In genomic region chr12:69880566-69880965, GRCh38 we compare ENCODE assay signal across 14 cellular contexts. TPM values are rescaled to one million over a fixed set of nuclear protein-coding genes. Genes with fewer than 3 reads are reported as not detected.
DNase-seq lines count a peak whose midpoint lies in the region; TF ChIP-seq lines count a peak whose summit lies in the region.
"Had no signal": no experiment of that assay in that cellular context is flagged by ENCODE, and none has a peak within 500 bp of the region (broad histone marks: within the 10 kb centered on the region; RNA-seq: fewer than 3 reads in every experiment).

No MANE protein-coding gene starts in this region.

- H3K36me3 Mint-ChIP-seq in progenitor cell of endocrine pancreas (ENCODE audit: insufficient read depth) = no peaks in the 10 kb centered on the region

- H3K4me2 ChIP-seq in OCI-LY1 (ENCODE audit: low read length) = no peak overlapping the region
- no peak overlapping the region for H3K4me2 ChIP-seq in hepatocyte

- H3K27me3 ChIP-seq in OCI-LY1 (ENCODE audit: insufficient read depth, low read length) (no peaks in the 10 kb centered on the region), hepatocyte (no peaks in the 10 kb centered on the region)

- no peaks in the 10 kb centered on the region for H3K79me2 ChIP-seq in OCI-LY1 (ENCODE audit: insufficient read depth, low read length)
- H3K79me2 ChIP-seq in hepatocyte = no peaks in the 10 kb centered on the region

- TF ChIP-seq CTCF in OCI-LY1 (IDR thresholded peaks at IDR 0.05; ENCODE audit: low read length) = peak; percentile 66
- peak; percentile 39 for TF ChIP-seq CTCF in choroid plexus epithelial cell (conservative IDR thresholded peaks at IDR 0.05; ENCODE audit: low read depth, low read length)
- TF ChIP-seq CTCF in progenitor cell of endocrine pancreas (IDR thresholded peaks at IDR 0.05; ENCODE audit: unreplicated experiment) = peak; percentile 19
- TF ChIP-seq CTCF in hepatocyte (IDR thresholded peaks at IDR 0.05; ENCODE audit: poor library complexity) = no peak

- no peaks in the 10 kb centered on the region for H3K9me3 Mint-ChIP-seq in progenitor cell of endocrine pancreas (ENCODE audit: low read depth)

- peak overlapping the region; percentile 52 for H3K27ac ChIP-seq in OCI-LY1 (ENCODE audit: low read depth, low read length, poor library complexity, severe bottlenecking)
- H3K27ac ChIP-seq in hepatocyte = no peak overlapping the region
- H3K27ac ChIP-seq: RWPE1 had no signal

- no peak overlapping the region for H3K27ac Mint-ChIP-seq in progenitor cell of endocrine pancreas

- H3K4me1 Mint-ChIP-seq in progenitor cell of endocrine pancreas (ENCODE audit: low read depth) = peaks cover 3% of the 10 kb centered on the region

- H3K9me3 ChIP-seq in OCI-LY1 (ENCODE audit: low read length) = no peaks in the 10 kb centered on the region
- no peaks in the 10 kb centered on the region for H3K9me3 ChIP-seq in hepatocyte (ENCODE audit: low read depth)

- peaks cover 8% of the 10 kb centered on the region for H3K27me3 Mint-ChIP-seq in progenitor cell of endocrine pancreas

- H3K36me3 ChIP-seq in OCI-LY1 (ENCODE audit: insufficient read depth, low read length) (no peaks in the 10 kb centered on the region), hepatocyte (replicated peaks; ENCODE audit: insufficient read depth, low read depth) (no peaks in the 10 kb centered on the region)

- peaks cover 54% of the 10 kb centered on the region for H3K4me1 ChIP-seq in OCI-LY1 (ENCODE audit: insufficient read depth, low read length, severe bottlenecking)
- no peaks in the 10 kb centered on the region for H3K4me1 ChIP-seq in hepatocyte (ENCODE audit: insufficient read depth)

- no peak overlapping the region for H3K4me3 Mint-ChIP-seq in progenitor cell of endocrine pancreas (ENCODE audit: low read depth)

- H2AFZ ChIP-seq in OCI-LY1 (ENCODE audit: low read length) (peak overlapping the region; percentile 32; the same call in 1 of the 2 replicates), hepatocyte (no peak overlapping the region)

- no peaks in the 10 kb centered on the region for H4K20me1 ChIP-seq in OCI-LY1 (ENCODE audit: insufficient read depth, low read length)
- H4K20me1 ChIP-seq in hepatocyte (ENCODE audit: insufficient read depth, poor library complexity, severe bottlenecking) = no peaks in the 10 kb centered on the region

- no peaks in the 10 kb centered on the region for H3F3A ChIP-seq in OCI-LY1 (ENCODE audit: insufficient read depth, low read length)

- H3K4me3 ChIP-seq in OCI-LY1 (ENCODE audit: low read depth, low read length, poor library complexity, severe bottlenecking) = no peak overlapping the region
- H3K4me3 ChIP-seq in choroid plexus epithelial cell (ENCODE audit: low read depth, low read length) = no peak overlapping the region
- no peak overlapping the region for H3K4me3 ChIP-seq in hepatocyte

- 89% methylated on average over 4 of the region's 4 CpGs for WGBS in hepatocyte (ENCODE audit: low lambda C conversion rate, missing lambda C conversion rate)

- no peak overlapping the region; the same call in 1 of the 2 replicates for H3K9ac ChIP-seq in OCI-LY1 (ENCODE audit: low read length)

- DNase-seq in NCI-H526 (lab: John Stamatoyannopoulos, UW) (peak; percentile 8 to 32), NCI-H526 treated with DMSO at 0.1 percent for 48 hours (lab: John Stamatoyannopoulos, UW) (no peak), choroid plexus epithelial cell (ENCODE audit: low read depth) (peak; percentile 50), progenitor cell of endocrine pancreas (ENCODE audit: low spot score, unreplicated experiment) (no peak), epidermal melanocyte (ENCODE audit: insufficient read length, low spot score) (no peak), hepatocyte (ENCODE audit: low spot score) (no peak)
- DNase-seq in activated CD4-positive, alpha-beta T cell treated with anti-CD3 and anti-CD28 coated beads for 48 hours = no peak
- DNase-seq: activated T-cell treated with anti-CD3 and anti-CD28 coated beads, Interleukin-2, amount 50 U/mL, for 1 hour; anterior cingulate cortex; NCI-H1417 treated with DMSO at 0.1 percent for 48 hours; retina had no signal

- H3K9me2 ChIP-seq in OCI-LY1 (ENCODE audit: low read depth, low read length) (no peaks in the 10 kb centered on the region), hepatocyte (replicated peaks; ENCODE audit: insufficient read depth) (no peaks in the 10 kb centered on the region)

RNA-seq across cellular contexts. Expression of gene MYRFL, which starts 55.5 kb away (rescaled TPM):
- total RNA-seq in progenitor cell of endocrine pancreas (0.67 and 0.93 TPM in 2 replicates), hepatocyte (2.3 and 4.2 TPM in 2 replicates)
- 2.3 and 2.7 TPM in 2 replicates for polyA plus RNA-seq in hepatocyte
- total RNA-seq: Daoy had no signal

Comparison
In these comparisons a context has a peak if more than half of its experiments do, and no peak if none do; other contexts are left out.
1. DNase-seq: peak in NCI-H526 (2 of 2) and choroid plexus epithelial cell (single experiment); none in NCI-H526 treated with DMSO at 0.1 percent for 48 hours (single experiment), progenitor cell of endocrine pancreas (single experiment), activated CD4-positive, alpha-beta T cell treated with anti-CD3 and anti-CD28 coated beads for 48 hours (single experiment), epidermal melanocyte (single experiment) and hepatocyte (single experiment).